Comparison of ENCODE assay signal across 10 cellular contexts in the genomic region with DNA sequence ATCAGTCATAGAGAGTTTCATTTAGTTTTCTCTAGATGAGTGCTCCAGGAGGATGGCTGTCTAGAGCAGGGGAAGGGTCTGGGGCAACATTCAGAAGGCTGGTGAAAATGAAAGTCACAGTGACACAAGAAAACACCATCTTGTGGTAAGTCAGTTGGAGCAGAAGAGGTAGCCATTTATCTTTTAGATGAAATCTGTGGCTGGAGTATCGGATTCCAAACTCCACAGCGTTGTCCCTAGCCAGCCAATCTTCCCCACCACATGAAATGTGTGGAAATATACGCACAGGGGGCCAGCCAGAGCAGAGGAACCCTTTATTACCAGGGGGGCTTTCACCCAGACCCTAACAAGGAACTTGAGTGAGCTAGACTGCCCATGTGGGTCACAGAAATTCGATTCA. TPM values are rescaled to one million over a fixed set of nuclear protein-coding genes. Genes with fewer than 3 reads are reported as not detected.
DNase-seq lines count a peak whose midpoint lies in the region; ATAC-seq and TF ChIP-seq lines count a peak whose summit lies in the region.
"Had no signal": no experiment of that assay in that cellular context is flagged by ENCODE, and none has a peak within 500 bp of the region (broad histone marks: within the 10 kb centered on the region; RNA-seq: fewer than 3 reads in every experiment).

No MANE protein-coding gene starts in this region.

- H3K4me1 ChIP-seq in Loucy (ENCODE audit: insufficient read depth, low read length, poor library complexity, severe bottlenecking), result peaks cover 38% of the 10 kb centered on the region

- no peaks in the 10 kb centered on the region for H3F3A ChIP-seq in Loucy (ENCODE audit: low read depth)

- ATAC-seq in stimulated activated effector memory CD8-positive, alpha-beta T cell treated with anti-CD3 and anti-CD28 coated beads, Interleukin-12 subunit alpha, Interleukin-12 subunit beta, amount 100 ng/mL, for 72 hours, result peak; percentile 42
- no peak for ATAC-seq in HG03378 (IDR thresholded peaks at IDR 0.05; ENCODE audit: unreplicated experiment)
- ATAC-seq: pancreas had no signal

- no peaks in the 10 kb centered on the region for H3K36me3 ChIP-seq in Loucy (ENCODE audit: insufficient read depth, low read length)
- H3K36me3 ChIP-seq: pancreas had no signal

- no peak overlapping the region for H3K9ac ChIP-seq in Loucy (ENCODE audit: low read depth, low read length, poor library complexity, severe bottlenecking)

- peaks cover 15% of the 10 kb centered on the region for H3K36me3 Mint-ChIP-seq in activated CD4-positive, alpha-beta T cell treated with anti-CD3 and anti-CD28 coated beads, Interleukin-2, amount 10 ng/mL, durations not matched to agents 24 days and 14 days (ENCODE audit: low read depth)
- H3K36me3 Mint-ChIP-seq in activated naive CD8-positive, alpha-beta T cell treated with anti-CD3 and anti-CD28 coated beads for 36 hours, result peaks cover 40% of the 10 kb centered on the region
- H3K36me3 Mint-ChIP-seq in stimulated activated effector memory CD8-positive, alpha-beta T cell treated with anti-CD3 and anti-CD28 coated beads, Interleukin-12 subunit alpha, Interleukin-12 subunit beta, amount 100 ng/mL, for 72 hours, result peaks cover 63% of the 10 kb centered on the region

- no peak overlapping the region for H2AFZ ChIP-seq in Loucy (ENCODE audit: low read length)

- H3K4me3 Mint-ChIP-seq in activated CD4-positive, alpha-beta T cell treated with anti-CD3 and anti-CD28 coated beads, Interleukin-2, amount 10 ng/mL, durations not matched to agents 24 days and 14 days, result peak overlapping the region; percentile 82
- H3K4me3 Mint-ChIP-seq in activated naive CD8-positive, alpha-beta T cell treated with anti-CD3 and anti-CD28 coated beads for 36 hours, result peak overlapping the region; percentile 74
- peak overlapping the region; percentile 79 for H3K4me3 Mint-ChIP-seq in stimulated activated effector memory CD8-positive, alpha-beta T cell treated with anti-CD3 and anti-CD28 coated beads, Interleukin-12 subunit alpha, Interleukin-12 subunit beta, amount 100 ng/mL, for 72 hours

- H4K20me1 ChIP-seq in Loucy (ENCODE audit: insufficient read depth, low read length, poor library complexity, severe bottlenecking), result peaks cover 20% of the 10 kb centered on the region

- no peaks in the 10 kb centered on the region for H3K27me3 Mint-ChIP-seq in activated CD4-positive, alpha-beta T cell treated with anti-CD3 and anti-CD28 coated beads, Interleukin-2, amount 10 ng/mL, durations not matched to agents 24 days and 14 days
- no peaks in the 10 kb centered on the region for H3K27me3 Mint-ChIP-seq in activated naive CD8-positive, alpha-beta T cell treated with anti-CD3 and anti-CD28 coated beads for 36 hours

- H3K27me3 ChIP-seq in Loucy (ENCODE audit: insufficient read depth, low read length, poor library complexity, severe bottlenecking), result no peaks in the 10 kb centered on the region
- peaks cover 0 to 7% (median 0%) of the 10 kb centered on the region in 45 donors for H3K27me3 ChIP-seq in dorsolateral prefrontal cortex
- H3K27me3 ChIP-seq: pancreas had no signal

- peak; percentile 77 for DNase-seq in activated CD4-positive, alpha-beta T cell treated with anti-CD3 and anti-CD28 coated beads, Interleukin-2, amount 10 ng/mL, durations not matched to agents 24 days and 14 days
- no peak for DNase-seq in activated CD4-positive, alpha-beta T cell treated with anti-CD3 and anti-CD28 coated beads for 4 hours
- DNase-seq in activated naive CD8-positive, alpha-beta T cell treated with anti-CD3 and anti-CD28 coated beads for 36 hours, result no peak
- DNase-seq in stimulated activated effector memory CD8-positive, alpha-beta T cell treated with anti-CD3 and anti-CD28 coated beads, Interleukin-12 subunit alpha, Interleukin-12 subunit beta, amount 100 ng/mL, for 72 hours (ENCODE audit: low spot score in 2 of 2), result peak in 1 of 2 donors; percentile 72
- DNase-seq in dorsolateral prefrontal cortex (no peak), NCI-H1417 (lab: John Stamatoyannopoulos, UW) (no peak)
- DNase-seq: pancreas had no signal

- intact Hi-C loops in activated CD4-positive, alpha-beta T cell treated with anti-CD3 and anti-CD28 coated beads, Interleukin-2, amount 10 ng/mL, durations not matched to agents 24 days and 14 days (cut with micrococcal nuclease), result loop anchor here (1.0 to 5.0 kb wide), 4 partner anchors 24 to 353 kb away; partner anchors contain the start of genes DMXL1 and DTWD2
- intact Hi-C loops in dorsolateral prefrontal cortex (cut with DNase I), result loop anchor here in 1 of 2 donors (10.0 kb wide), 1 partner anchor 355 kb away; the partner anchor contains the start of gene DTWD2

- H3K9me2 ChIP-seq in Loucy (replicated peaks; ENCODE audit: low read depth, low read length), result no peaks in the 10 kb centered on the region

- H3K27ac ChIP-seq in dorsolateral prefrontal cortex, result no peak overlapping the region
- H3K27ac ChIP-seq: pancreas, VCaP had no signal

- no peaks in the 10 kb centered on the region for H3K9me3 ChIP-seq in Loucy (ENCODE audit: insufficient read depth, low read depth, low read length)
- H3K9me3 ChIP-seq: pancreas had no signal

- no peaks in the 10 kb centered on the region for H3K9me3 Mint-ChIP-seq in activated CD4-positive, alpha-beta T cell treated with anti-CD3 and anti-CD28 coated beads, Interleukin-2, amount 10 ng/mL, durations not matched to agents 24 days and 14 days
- H3K9me3 Mint-ChIP-seq in activated naive CD8-positive, alpha-beta T cell treated with anti-CD3 and anti-CD28 coated beads for 36 hours, result peaks cover 3% of the 10 kb centered on the region
- H3K9me3 Mint-ChIP-seq in stimulated activated effector memory CD8-positive, alpha-beta T cell treated with anti-CD3 and anti-CD28 coated beads, Interleukin-12 subunit alpha, Interleukin-12 subunit beta, amount 100 ng/mL, for 72 hours, result no peaks in the 10 kb centered on the region

- H3K4me2 ChIP-seq in Loucy (ENCODE audit: low read depth, low read length, poor library complexity, severe bottlenecking), result peak overlapping the region; percentile 20

- H3K4me3 ChIP-seq in Loucy (ENCODE audit: low read length, poor library complexity, severe bottlenecking), result no peak overlapping the region
- H3K4me3 ChIP-seq in dorsolateral prefrontal cortex, result no peak overlapping the region
- H3K4me3 ChIP-seq: pancreas had no signal

- peak overlapping the region; percentile 92 for H3K27ac Mint-ChIP-seq in activated CD4-positive, alpha-beta T cell treated with anti-CD3 and anti-CD28 coated beads, Interleukin-2, amount 10 ng/mL, durations not matched to agents 24 days and 14 days
- H3K27ac Mint-ChIP-seq in activated naive CD8-positive, alpha-beta T cell treated with anti-CD3 and anti-CD28 coated beads for 36 hours, result peak overlapping the region; percentile 97
- peak overlapping the region; percentile 92 for H3K27ac Mint-ChIP-seq in stimulated activated effector memory CD8-positive, alpha-beta T cell treated with anti-CD3 and anti-CD28 coated beads, Interleukin-12 subunit alpha, Interleukin-12 subunit beta, amount 100 ng/mL, for 72 hours

- no peak for TF ChIP-seq CTCF in Loucy (conservative IDR thresholded peaks at IDR 0.05; ENCODE audit: low read length)
- TF ChIP-seq CTCF in dorsolateral prefrontal cortex (IDR thresholded peaks at IDR 0.05 in 54 of 56, conservative IDR thresholded peaks at IDR 0.05 in 2 of 56; ENCODE audit: low read depth in 1 of 56, partially characterized antibody in 56 of 56), result no peak

- H3K79me2 ChIP-seq in Loucy (ENCODE audit: insufficient read depth, low read length), result peaks cover 93% of the 10 kb centered on the region

- peaks cover 82% of the 10 kb centered on the region for H3K4me1 Mint-ChIP-seq in activated CD4-positive, alpha-beta T cell treated with anti-CD3 and anti-CD28 coated beads, Interleukin-2, amount 10 ng/mL, durations not matched to agents 24 days and 14 days
- H3K4me1 Mint-ChIP-seq in activated naive CD8-positive, alpha-beta T cell treated with anti-CD3 and anti-CD28 coated beads for 36 hours, result peaks cover 90% of the 10 kb centered on the region
- peaks cover 98% of the 10 kb centered on the region for H3K4me1 Mint-ChIP-seq in stimulated activated effector memory CD8-positive, alpha-beta T cell treated with anti-CD3 and anti-CD28 coated beads, Interleukin-12 subunit alpha, Interleukin-12 subunit beta, amount 100 ng/mL, for 72 hours

RNA-seq across cellular contexts. Expression of gene TNFAIP8, which starts 15.9 kb away (rescaled TPM):
- total RNA-seq in activated CD4-positive, alpha-beta T cell treated with anti-CD3 and anti-CD28 coated beads, Interleukin-2, amount 10 ng/mL, durations not matched to agents 24 days and 14 days, result 188 and 193 TPM in 2 replicates
- 100 to 1,000 TPM; 176 to 178 TPM for total RNA-seq in activated naive CD8-positive, alpha-beta T cell treated with anti-CD3 and anti-CD28 coated beads for 36 hours
- total RNA-seq in dorsolateral prefrontal cortex, result 1 to 10 TPM in 105 of 120 experiments, under 1 TPM in 15; 0.25 to 6.9 (median 1.9) TPM

Comparison
In these comparisons a context has a peak if more than half of its experiments do, and no peak if none do; other contexts are left out.
1. RNA of gene TNFAIP8, which starts 15.9 kb away (total RNA-seq): 188 to 193 TPM in activated CD4-positive, alpha-beta T cell treated with anti-CD3 and anti-CD28 coated beads, Interleukin-2, amount 10 ng/mL, durations not matched to agents 24 days and 14 days and 176 to 178 TPM in activated naive CD8-positive, alpha-beta T cell treated with anti-CD3 and anti-CD28 coated beads for 36 hours; 0.25 to 6.9 TPM in dorsolateral prefrontal cortex; every median in the first group is over 10 times any median in the second.
2. Peak in every context shown above with its lines, with median percentiles within 50 percentile points of each other: H3K27ac Mint-ChIP-seq and H3K4me3 Mint-ChIP-seq.